18 cellular contexts compared by ENCODE assay signal in genomic region chr1:48875736-48876135, GRCh38.
"Had no signal": no experiment of that assay in that cellular context is flagged by ENCODE, and none has a peak within 500 bp of the region (broad histone marks: within the 10 kb centered on the region; RNA-seq: fewer than 3 reads in every experiment).

No MANE protein-coding gene starts in this region.

- H3K27ac ChIP-seq: breast epithelium, testis, VCaP had no signal

- H3K27me3 ChIP-seq: breast epithelium, dorsolateral prefrontal cortex, testis had no signal

- H3K4me3 ChIP-seq: breast epithelium, dorsolateral prefrontal cortex, esophagus squamous epithelium, mucosa of descending colon, testis had no signal

- H3K4me1 ChIP-seq: testis had no signal

- ATAC-seq: activated CD4-positive, alpha-beta T cell treated with anti-CD3 and anti-CD28 coated beads for 36 hours; activated CD8-positive, alpha-beta T cell treated with anti-CD3 and anti-CD28 coated beads for 36 hours; activated T-cell treated with anti-CD3 and anti-CD28 coated beads, Interleukin-2, amount 50 U/mL, for 72 hours; left colon; mucosa of descending colon; natural killer cell; sciatic nerve had no signal

- H3K9me3 ChIP-seq: breast epithelium, esophagus squamous epithelium, mucosa of descending colon, testis had no signal

- DNase-seq: activated CD4-positive, alpha-beta T cell treated with anti-CD3 and anti-CD28 coated beads for 36 hours; activated CD8-positive, alpha-beta memory T cell treated with anti-CD3 and anti-CD28 coated beads, Interleukin-2, amount 50 U/mL, for 4 hours; activated CD8-positive, alpha-beta T cell treated with anti-CD3 and anti-CD28 coated beads for 36 hours; activated gamma-delta T cell treated with Interleukin-2 at 50 U/mL for 16 hours; activated naive CD8-positive, alpha-beta T cell treated with anti-CD3 and anti-CD28 coated beads for 36 hours; activated T-cell treated with anti-CD3 and anti-CD28 coated beads, Interleukin-2, amount 50 U/mL, for 72 hours; dorsolateral prefrontal cortex; esophagus squamous epithelium; left colon; mucosa of descending colon; natural killer cell; stimulated activated CD4-positive, alpha-beta T cell treated with anti-CD3 and anti-CD28 coated beads, Interleukin-12 subunit alpha, Interleukin-12 subunit beta, amount 100 ng/mL, for 4 hours; stimulated activated CD4-positive, alpha-beta T cell treated with anti-CD3 and anti-CD28 coated beads, Interleukin-2, amount 100 ng/mL, for 48 hours; stimulated activated CD8-positive, alpha-beta memory T cell treated with anti-CD3 and anti-CD28 coated beads, Interleukin-4, amount 100 ng/mL, for 48 hours; testis had no signal

- H3K36me3 ChIP-seq: breast epithelium, esophagus squamous epithelium had no signal
